8 cellular contexts compared by ENCODE assay signal in the genomic region with DNA sequence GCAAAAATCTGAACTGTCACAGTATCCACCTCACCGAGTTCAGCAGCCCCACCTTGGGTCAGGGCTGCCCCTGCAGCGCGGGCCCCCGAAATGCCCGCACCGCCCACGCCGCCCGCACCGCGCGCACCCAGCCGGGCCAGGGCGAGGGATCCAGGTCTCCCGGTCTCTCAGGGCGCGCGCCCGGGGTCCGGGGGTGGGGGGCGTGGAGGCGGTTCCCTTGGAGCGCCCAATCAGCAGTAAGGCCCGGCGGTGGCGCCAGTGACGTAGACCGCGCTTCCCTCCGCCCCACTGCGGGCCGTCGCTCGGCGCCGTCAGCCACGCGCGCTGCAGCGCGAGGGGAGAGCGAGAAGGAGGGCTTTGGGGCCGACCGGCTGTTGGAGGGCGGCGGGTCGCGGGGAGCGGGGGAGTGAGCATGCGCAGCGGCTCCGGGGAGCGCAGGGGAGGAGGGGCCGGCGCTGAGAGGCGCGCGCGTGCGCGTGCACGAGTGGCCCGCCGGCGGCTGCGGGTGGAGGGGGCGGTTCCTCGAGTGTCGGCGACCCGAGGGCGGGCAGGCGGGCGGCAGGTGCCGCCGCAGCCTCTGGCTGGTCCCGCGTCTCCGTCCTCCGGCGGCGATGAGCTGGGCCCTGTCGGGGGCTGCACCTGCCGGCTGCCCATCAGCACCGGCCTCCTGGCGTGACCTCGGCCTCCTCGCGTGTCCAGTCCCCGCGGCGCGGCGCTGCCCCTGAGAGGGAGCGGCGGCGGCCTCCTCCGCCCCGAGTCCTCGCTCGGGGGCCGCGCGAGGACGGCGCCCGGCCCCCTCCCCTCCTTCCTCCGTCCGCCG. TPM values are rescaled to one million over a fixed set of nuclear protein-coding genes. Genes with fewer than 3 reads are reported as not detected.
DNase-seq lines count a peak whose midpoint lies in the region; ATAC-seq, FAIRE-seq and TF ChIP-seq lines count a peak whose summit lies in the region.

A gene with protein sequence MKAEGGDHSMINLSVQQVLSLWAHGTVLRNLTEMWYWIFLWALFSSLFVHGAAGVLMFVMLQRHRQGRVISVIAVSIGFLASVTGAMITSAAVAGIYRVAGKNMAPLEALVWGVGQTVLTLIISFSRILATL (plus strand): TSS at position 521 of the 820 bp plus-strand sequence. CDS start 529 bp downstream, outside the sequence.

- H3K27ac Mint-ChIP-seq in T-helper 2 cell treated with Interferon-gamma antibody and Interleukin-4, amounts not matched to agents 5 μg/mL and 100 μg/mL, for 36 hours, result peak within 1 kb of the TSS; percentile 37

- peaks cover 66% of the 10 kb centered on the region for H3K27me3 Mint-ChIP-seq in T-helper 2 cell treated with Interferon-gamma antibody and Interleukin-4, amounts not matched to agents 5 μg/mL and 100 μg/mL, for 36 hours (ENCODE audit: low read depth)

- no peaks in the 10 kb centered on the region for H3K36me3 ChIP-seq in ascending aorta
- H3K36me3 ChIP-seq in aorta (ENCODE audit: control insufficient read depth in 1 of 2, insufficient read depth in 2 of 2, low read length in 1 of 2), result no peaks in the 10 kb centered on the region

- WGBS in aorta, 2 donors, result 0 to 1% methylated on average over 76 to 110 of the region's 110 CpGs

- H3K4me3 Mint-ChIP-seq in T-helper 2 cell treated with Interferon-gamma antibody and Interleukin-4, amounts not matched to agents 5 μg/mL and 100 μg/mL, for 36 hours, result peak within 1 kb of the TSS; percentile 78

- peak; percentile 94 for FAIRE-seq in GM18507 (lab: Jason Lieb, UNC)

- H3K4me3 ChIP-seq in ascending aorta (peak within 1 kb of the TSS; percentile 94 to 96), aorta (ENCODE audit: low read length in 2 of 2) (peak within 1 kb of the TSS; percentile 72 to 81)

- intact Hi-C loops in ascending aorta (cut with DNase I), result loop anchor here (5.0 kb wide), 1 partner anchor 475 kb away; the partner anchor contains the start of gene HIVEP1
- intact Hi-C loops in aorta (cut with DNase I), result no loop called here

- H3K36me3 Mint-ChIP-seq in T-helper 2 cell treated with Interferon-gamma antibody and Interleukin-4, amounts not matched to agents 5 μg/mL and 100 μg/mL, for 36 hours (ENCODE audit: low read depth), result no peaks in the 10 kb centered on the region

- no peaks in the 10 kb centered on the region for H3K9me3 Mint-ChIP-seq in T-helper 2 cell treated with Interferon-gamma antibody and Interleukin-4, amounts not matched to agents 5 μg/mL and 100 μg/mL, for 36 hours

- H3K4me1 ChIP-seq in ascending aorta (peaks cover 0 to 4% of the 10 kb centered on the region in 2 donors), aorta (ENCODE audit: control insufficient read depth in 1 of 2, insufficient read depth in 2 of 2, low read length in 2 of 2) (no peaks in the 10 kb centered on the region)

- peak within 1 kb of the TSS; percentile 64 to 82 for H3K27ac ChIP-seq in ascending aorta
- H3K27ac ChIP-seq in aorta (ENCODE audit: low read depth in 1 of 2, low read length in 2 of 2), result peak within 1 kb of the TSS in 1 of 2 donors; percentile 62

- H3K27me3 ChIP-seq in ascending aorta, result no peaks in the 10 kb centered on the region
- H3K27me3 ChIP-seq in aorta (ENCODE audit: control insufficient read depth in 1 of 2, insufficient read depth in 2 of 2, low read length in 1 of 2), result no peaks in the 10 kb centered on the region

- H3K9me3 ChIP-seq in ascending aorta (no peaks in the 10 kb centered on the region), aorta (ENCODE audit: control insufficient read depth, low read length) (no peaks in the 10 kb centered on the region)

- ATAC-seq in HG02973 (IDR thresholded peaks at IDR 0.05; ENCODE audit: unreplicated experiment) (peak; percentile 96), aorta (ENCODE audit: low FRiP score) (peak; percentile 98)

- DNase-seq in GM18507 (ENCODE audit: extremely low spot score, insufficient read length, low read depth) (peak; percentile 95), NCI-H187 treated with DMSO at 0.1 percent for 48 hours (lab: John Stamatoyannopoulos, UW) (peak; percentile 52), ascending aorta (ENCODE audit: low spot score in 2 of 2) (peak; percentile 67 to 94), hepatic stellate cell (ENCODE audit: low spot score) (peak; percentile 89), retina (peak; percentile 97), aorta (peak; percentile 97 to 99)
- DNase-seq in T-helper 2 cell treated with Interferon-gamma antibody and Interleukin-4, amounts not matched to agents 5 μg/mL and 100 μg/mL, for 36 hours (ENCODE audit: low spot score), result peak; percentile 87

- no peak for TF ChIP-seq CTCF in ascending aorta (IDR thresholded peaks at IDR 0.05)

- H3K4me1 Mint-ChIP-seq in T-helper 2 cell treated with Interferon-gamma antibody and Interleukin-4, amounts not matched to agents 5 μg/mL and 100 μg/mL, for 36 hours (ENCODE audit: low read depth), result peaks cover 5% of the 10 kb centered on the region

RNA-seq across cellular contexts. Expression of the gene that starts here (rescaled TPM):
- 0.53 TPM for total RNA-seq in ascending aorta
- total RNA-seq in aorta, result 1 to 10 TPM; 6.2 to 7.3 TPM
- polyA plus RNA-seq in aorta, result 1 to 10 TPM; 1.5 to 2.0 TPM

Comparison
In these comparisons a context has a peak if more than half of its experiments do, and no peak if none do; other contexts are left out.
1. Peak in DNase-seq, H3K4me3 ChIP-seq and H3K27ac ChIP-seq in ascending aorta; RNA of the gene not detected or under 1 TPM.